ENCODE assay signal across 26 cellular contexts in the genomic region with DNA sequence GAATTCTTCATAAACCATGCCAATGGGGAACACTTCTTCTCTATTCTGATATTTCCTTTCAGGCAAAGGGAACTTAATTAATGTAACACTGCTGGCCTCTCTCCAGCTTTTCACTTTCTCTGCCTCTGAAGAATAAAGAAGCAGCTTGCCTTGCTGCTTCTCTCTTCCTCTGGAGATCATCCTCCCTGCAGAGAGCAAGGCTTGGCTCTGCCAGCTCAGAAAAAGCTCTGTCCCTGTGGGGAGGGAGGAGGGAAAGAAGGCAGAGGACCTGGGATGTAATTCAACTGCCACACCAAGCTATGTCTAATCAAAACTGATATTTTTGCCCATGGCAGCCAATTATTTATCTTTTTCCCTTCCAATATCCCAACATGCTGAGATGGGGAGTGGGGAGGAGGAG.
"Had no signal": no experiment of that assay in that cellular context is flagged by ENCODE, and none has a peak within 500 bp of the region (broad histone marks: within the 10 kb centered on the region; RNA-seq: fewer than 3 reads in every experiment).

No MANE protein-coding gene starts in this region.

- ATAC-seq: activated CD4-positive, alpha-beta T cell treated with anti-CD3 and anti-CD28 coated beads for 36 hours; gastrocnemius medialis; left cardiac atrium; mucosa of descending colon; stimulated activated memory B cell treated with anti-CD40 and anti-IgM and Interleukin-4, amounts not matched to agents 10 μg/mL and 1 μg/mL and 100 μg/mL, for 72 hours had no signal

- H3K27ac Mint-ChIP-seq: activated CD4-positive, alpha-beta T cell treated with anti-CD3 and anti-CD28 coated beads for 36 hours; activated naive CD8-positive, alpha-beta T cell; activated T-cell treated with anti-CD3 and anti-CD28 coated beads, Interleukin-2, amount 50 U/mL, for 24 hours; activated T-helper 2 cell treated with anti-CD3 and anti-CD28 coated beads, Interferon-gamma antibody, Interleukin-2, Interleukin-4, amounts not matched to agents 10 μg/mL and 5 μg/mL and 100 μg/mL, durations not matched to agents 14 hours and 24 hours and 36 hours; endodermal cell; nephron progenitor cell; stimulated activated memory B cell treated with anti-CD40 and anti-IgM and Interleukin-4, amounts not matched to agents 10 μg/mL and 1 μg/mL and 100 μg/mL, for 72 hours had no signal

- H3K36me3 Mint-ChIP-seq: activated naive CD8-positive, alpha-beta T cell; stimulated activated memory B cell treated with anti-CD40 and anti-IgM and Interleukin-4, amounts not matched to agents 10 μg/mL and 1 μg/mL and 100 μg/mL, for 72 hours had no signal

- H3K4me1 Mint-ChIP-seq: activated CD4-positive, alpha-beta T cell treated with anti-CD3 and anti-CD28 coated beads for 36 hours; central memory CD8-positive, alpha-beta T cell; stimulated activated memory B cell treated with anti-CD40 and anti-IgM and Interleukin-4, amounts not matched to agents 10 μg/mL and 1 μg/mL and 100 μg/mL, for 72 hours had no signal

- H3K4me3 Mint-ChIP-seq: activated CD4-positive, alpha-beta T cell treated with anti-CD3 and anti-CD28 coated beads for 36 hours; activated naive CD8-positive, alpha-beta T cell; activated T-cell treated with anti-CD3 and anti-CD28 coated beads, Interleukin-2, amount 50 U/mL, for 24 hours; central memory CD8-positive, alpha-beta T cell; endodermal cell; nephron progenitor cell; stimulated activated memory B cell treated with anti-CD40 and anti-IgM and Interleukin-4, amounts not matched to agents 10 μg/mL and 1 μg/mL and 100 μg/mL, for 72 hours had no signal

- H3K9me3 Mint-ChIP-seq: activated T-helper 2 cell treated with anti-CD3 and anti-CD28 coated beads, Interferon-gamma antibody, Interleukin-2, Interleukin-4, amounts not matched to agents 10 μg/mL and 5 μg/mL and 100 μg/mL, durations not matched to agents 14 hours and 24 hours and 36 hours; endodermal cell had no signal

- DNase-seq: activated CD4-positive, alpha-beta T cell treated with anti-CD3 and anti-CD28 coated beads for 36 hours; activated CD4-positive, alpha-beta T cell treated with anti-CD3 and anti-CD28 coated beads, Interleukin-2, amount 50 U/mL, for 4 hours; activated CD8-positive, alpha-beta memory T cell treated with anti-CD3 and anti-CD28 coated beads for 24 hours; activated CD8-positive, alpha-beta memory T cell treated with anti-CD3 and anti-CD28 coated beads, Interleukin-2, amount 50 U/mL, for 4 hours; activated naive CD4-positive, alpha-beta T cell; activated T-cell treated with anti-CD3 and anti-CD28 coated beads, Interleukin-2, amount 50 U/mL, for 24 hours; adrenal gland; cortex of kidney; endodermal cell; esophagus squamous epithelium; gastrocnemius medialis; hypothalamus; left cardiac atrium; mesendoderm; mucosa of descending colon; nephron progenitor cell; occipital lobe; posterior cingulate gyrus; sigmoid colon; stimulated activated CD4-positive, alpha-beta T cell treated with anti-CD3 and anti-CD28 coated beads, Interleukin-15, amount 100 ng/mL, for 24 hours; stomach; T-helper 9 cell had no signal
